28 cellular contexts compared by ENCODE assay signal in the genomic region with DNA sequence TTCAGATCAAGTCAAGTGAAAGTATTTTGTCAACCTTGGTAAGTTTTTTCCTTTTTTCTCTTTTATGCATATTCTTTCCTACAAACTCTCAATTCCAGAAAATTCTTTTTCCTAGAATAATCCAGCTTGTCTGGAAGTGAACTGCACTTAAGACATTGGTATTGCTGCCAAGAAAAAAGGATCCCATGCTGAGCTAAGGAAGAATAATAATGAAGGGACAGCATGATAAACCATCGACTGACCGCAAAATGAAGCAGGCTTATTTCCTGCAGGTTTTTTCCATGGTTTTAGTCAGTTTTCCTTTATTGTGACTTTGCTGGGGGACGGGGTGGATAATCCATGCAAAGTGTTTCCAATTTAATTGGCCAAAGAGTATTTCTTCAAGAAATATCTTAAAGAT.
DNase-seq lines count a peak whose midpoint lies in the region; ATAC-seq and TF ChIP-seq lines count a peak whose summit lies in the region.
"Had no signal": no experiment of that assay in that cellular context is flagged by ENCODE, and none has a peak within 500 bp of the region (broad histone marks: within the 10 kb centered on the region; RNA-seq: fewer than 3 reads in every experiment).

No MANE protein-coding gene starts in this region.

- intact Hi-C loops in CD8-positive, alpha-beta T cell (cut with DNase I, micrococcal nuclease): no loop called here
- intact Hi-C loops in vagina (cut with DNase I): no loop called here

- no peaks in the 10 kb centered on the region for H3K27me3 Mint-ChIP-seq in CD8-positive, alpha-beta T cell (ENCODE audit: low read depth)
- H3K27me3 Mint-ChIP-seq: activated CD4-positive, alpha-beta memory T cell treated with anti-CD3 and anti-CD28 coated beads for 36 hours; CD4-positive, alpha-beta T cell; stimulated activated memory B cell treated with anti-CD40 and anti-IgM and Interleukin-4, amounts not matched to agents 10 μg/mL and 1 μg/mL and 100 μg/mL, for 72 hours had no signal

- ATAC-seq in CD8-positive, alpha-beta T cell: no peak
- ATAC-seq: heart left ventricle; left cardiac atrium; right lobe of liver; SK-N-SH treated with all-trans-retinoic acid at 6 μM for 48 hours; stimulated activated memory B cell treated with anti-CD40 and anti-IgM and Interleukin-4, amounts not matched to agents 10 μg/mL and 1 μg/mL and 100 μg/mL, for 72 hours had no signal

- no peaks in the 10 kb centered on the region for H3K36me3 Mint-ChIP-seq in CD8-positive, alpha-beta T cell
- H3K36me3 Mint-ChIP-seq: activated CD4-positive, alpha-beta memory T cell treated with anti-CD3 and anti-CD28 coated beads for 36 hours; neural progenitor cell; stimulated activated memory B cell treated with anti-CD40 and anti-IgM and Interleukin-4, amounts not matched to agents 10 μg/mL and 1 μg/mL and 100 μg/mL, for 72 hours had no signal

- H3K27ac Mint-ChIP-seq in CD8-positive, alpha-beta T cell: no peak overlapping the region
- H3K27ac Mint-ChIP-seq: activated CD4-positive, alpha-beta memory T cell treated with anti-CD3 and anti-CD28 coated beads for 36 hours; activated naive CD4-positive, alpha-beta T cell treated with anti-CD3 and anti-CD28 coated beads for 36 hours; activated T-helper 1 cell treated with anti-CD3 and anti-CD28 coated beads, Interleukin-12 subunit alpha, Interleukin-12 subunit beta, Interleukin-2, Interleukin-4 antibody, amounts not matched to agents 30 ng/mL and 10 ng/mL and 1 ng/mL, durations not matched to agents 14 hours and 24 hours and 36 hours; CD4-positive, alpha-beta T cell; neural progenitor cell; stimulated activated memory B cell treated with anti-CD40 and anti-IgM and Interleukin-4, amounts not matched to agents 10 μg/mL and 1 μg/mL and 100 μg/mL, for 72 hours had no signal

- H3K27ac ChIP-seq in CD8-positive, alpha-beta T cell (ENCODE audit: low read depth, low read length): no peak overlapping the region
- H3K27ac ChIP-seq in vagina: no peak overlapping the region
- H3K27ac ChIP-seq: heart left ventricle, neural progenitor cell, right lobe of liver, upper lobe of left lung had no signal

- no peaks in the 10 kb centered on the region for H3K36me3 ChIP-seq in CD8-positive, alpha-beta T cell (ENCODE audit: insufficient read depth, low read length)
- no peaks in the 10 kb centered on the region for H3K36me3 ChIP-seq in vagina
- H3K36me3 ChIP-seq: heart left ventricle, neural progenitor cell, right lobe of liver, upper lobe of left lung had no signal

- H3K9me3 Mint-ChIP-seq in CD8-positive, alpha-beta T cell: peaks cover 6% of the 10 kb centered on the region

- no peak overlapping the region for H3K4me3 Mint-ChIP-seq in CD8-positive, alpha-beta T cell
- H3K4me3 Mint-ChIP-seq: activated CD4-positive, alpha-beta memory T cell treated with anti-CD3 and anti-CD28 coated beads for 36 hours; activated naive CD4-positive, alpha-beta T cell treated with anti-CD3 and anti-CD28 coated beads for 36 hours; activated T-helper 1 cell treated with anti-CD3 and anti-CD28 coated beads, Interleukin-12 subunit alpha, Interleukin-12 subunit beta, Interleukin-2, Interleukin-4 antibody, amounts not matched to agents 30 ng/mL and 10 ng/mL and 1 ng/mL, durations not matched to agents 14 hours and 24 hours and 36 hours; CD4-positive, alpha-beta T cell; neural progenitor cell; stimulated activated memory B cell treated with anti-CD40 and anti-IgM and Interleukin-4, amounts not matched to agents 10 μg/mL and 1 μg/mL and 100 μg/mL, for 72 hours had no signal

- H3K4me1 Mint-ChIP-seq in CD8-positive, alpha-beta T cell (ENCODE audit: low read depth): no peaks in the 10 kb centered on the region
- H3K4me1 Mint-ChIP-seq: stimulated activated memory B cell treated with anti-CD40 and anti-IgM and Interleukin-4, amounts not matched to agents 10 μg/mL and 1 μg/mL and 100 μg/mL, for 72 hours had no signal

- DNase-seq in LHCN-M2 (ENCODE audit: low read depth) (peak; percentile 19), brain pericyte (ENCODE audit: low read depth, low spot score) (peak; percentile 20), iris pigment epithelial cell (ENCODE audit: low read depth) (peak; percentile 50), NCI-H526 treated with DMSO at 0.1 percent for 48 hours (lab: John Stamatoyannopoulos, UW) (no peak), ACHN (no peak), vagina (ENCODE audit: extremely low spot score in 2 of 2) (no peak)
- DNase-seq in CD8-positive, alpha-beta T cell: no peak
- DNase-seq: activated CD4-positive, alpha-beta memory T cell treated with anti-CD3 and anti-CD28 coated beads for 36 hours; activated CD4-positive, CD25-positive, alpha-beta regulatory T cell treated with anti-CD3 and anti-CD28 coated beads, Interleukin-2, amount 50 U/mL, for 72 hours; activated CD8-positive, alpha-beta memory T cell treated with anti-CD3 and anti-CD28 coated beads, Interleukin-2, amount 50 U/mL, for 4 hours; activated naive CD4-positive, alpha-beta T cell treated with anti-CD3 and anti-CD28 coated beads for 36 hours; AML-193; amygdala; CD4-positive, alpha-beta T cell; central memory CD4-positive, alpha-beta T cell; heart left ventricle; left cardiac atrium; NCI-H1417; NCI-H345; NCI-H82; right lobe of liver; stimulated activated CD4-positive, alpha-beta T cell treated with anti-CD3 and anti-CD28 coated beads, Interleukin-4, amount 100 ng/mL, for 24 hours; T-helper 2 cell; upper lobe of left lung had no signal

- in situ Hi-C loops in ACHN (cut with HindIII; ENCODE audit: low pct_ligation_motif_present, low pct_unique_long_range_greater_than_20kb, low sequenced_read_pairs): no loop called here

- no peaks in the 10 kb centered on the region for H3K4me1 ChIP-seq in CD8-positive, alpha-beta T cell (ENCODE audit: insufficient read depth, low read length)
- no peaks in the 10 kb centered on the region for H3K4me1 ChIP-seq in vagina
- H3K4me1 ChIP-seq: heart left ventricle, right lobe of liver, upper lobe of left lung had no signal

- POLR2A ChIA-PET in CD8-positive, alpha-beta T cell (lab: Charles Lee): no interaction called here

- no peak for TF ChIP-seq POLR2A in vagina (IDR thresholded peaks at IDR 0.05)

- no peak for TF ChIP-seq CTCF in CD8-positive, alpha-beta T cell (IDR thresholded peaks at IDR 0.05)
- TF ChIP-seq CTCF in vagina (IDR thresholded peaks at IDR 0.05): no peak

- H3K27me3 ChIP-seq in CD8-positive, alpha-beta T cell (ENCODE audit: insufficient read depth, low read length): no peaks in the 10 kb centered on the region
- no peaks in the 10 kb centered on the region for H3K27me3 ChIP-seq in vagina
- H3K27me3 ChIP-seq: heart left ventricle, neural progenitor cell, right lobe of liver, upper lobe of left lung had no signal

- H3K4me3 ChIP-seq in CD8-positive, alpha-beta T cell (ENCODE audit: low read depth, low read length): no peak overlapping the region
- H3K4me3 ChIP-seq in vagina: no peak overlapping the region
- H3K4me3 ChIP-seq: heart left ventricle, neural progenitor cell, right lobe of liver, upper lobe of left lung had no signal

- H3K9me3 ChIP-seq in CD8-positive, alpha-beta T cell (ENCODE audit: low read length): no peaks in the 10 kb centered on the region
- no peaks in the 10 kb centered on the region for H3K9me3 ChIP-seq in vagina
- H3K9me3 ChIP-seq: right lobe of liver, upper lobe of left lung had no signal

- CTCF ChIA-PET in CD8-positive, alpha-beta T cell (lab: Charles Lee): no interaction called here

Comparison
In these comparisons a context has a peak if more than half of its experiments do, and no peak if none do; other contexts are left out.
1. DNase-seq: peak in LHCN-M2 (single experiment), brain pericyte (single experiment) and iris pigment epithelial cell (single experiment); none in NCI-H526 treated with DMSO at 0.1 percent for 48 hours (single experiment), ACHN (single experiment), CD8-positive, alpha-beta T cell (0 of 7) and vagina (0 of 2).